Comparison of ENCODE assay signal across 1 cellular context in genomic region chr6:135052939-135053338, GRCh38.
TF ChIP-seq lines count a peak whose summit lies in the region.

No MANE protein-coding gene starts in this region.

TF ChIP-seq in K562, 482 proteins besides CTCF, POLR2A, EP300 and RAD21 (continued from another document and continues in another):
- TF ChIP-seq STAG1 (CRISPR knock-in tag; IDR thresholded peaks at IDR 0.05; ENCODE audit: borderline replicate concordance): no peak
- no peak for TF ChIP-seq SMAD2 (IDR thresholded peaks at IDR 0.05; ENCODE audit: low read depth, low read length)
- TF ChIP-seq FOXO4 (CRISPR knock-in tag; IDR thresholded peaks at IDR 0.05): no peak
- no peak for TF ChIP-seq CREB3L1 (IDR thresholded peaks at IDR 0.05; ENCODE audit: borderline replicate concordance, low read depth)
- peak; percentile 33; the same call in 1 of the 2 replicates for TF ChIP-seq RBFOX2 (IDR thresholded peaks at IDR 0.05; ENCODE audit: low read depth, low read length)
- no peak for TF ChIP-seq CHD7 (IDR thresholded peaks at IDR 0.05; ENCODE audit: low read depth, low read length)
- TF ChIP-seq E2F3 (CRISPR knock-in tag; IDR thresholded peaks at IDR 0.05): no peak
- TF ChIP-seq ZBTB40 (IDR thresholded peaks at IDR 0.05): no peak
- no peak for TF ChIP-seq ZBTB40 (CRISPR knock-in tag; IDR thresholded peaks at IDR 0.05)
- TF ChIP-seq EHMT2 (IDR thresholded peaks at IDR 0.05): no peak
- no peak for TF ChIP-seq ZNF23 (CRISPR knock-in tag; IDR thresholded peaks at IDR 0.05)
- TF ChIP-seq TRIM24 (IDR thresholded peaks at IDR 0.05): no peak
- TF ChIP-seq ELF1 (tag; IDR thresholded peaks at IDR 0.05): no peak
- no peak for TF ChIP-seq ZNF551 (CRISPR knock-in tag; IDR thresholded peaks at IDR 0.05)
- TF ChIP-seq KDM1A (IDR thresholded peaks at IDR 0.05): no peak
- no peak for TF ChIP-seq GABPA (tag; conservative IDR thresholded peaks at IDR 0.05; ENCODE audit: low read depth)
- TF ChIP-seq ESRRB (CRISPR knock-in tag; IDR thresholded peaks at IDR 0.05; ENCODE audit: borderline replicate concordance): no peak
- no peak for TF ChIP-seq SMARCB1 (IDR thresholded peaks at IDR 0.05; ENCODE audit: insufficient read length, low read depth)
- no peak for TF ChIP-seq FOXJ3 (CRISPR knock-in tag; IDR thresholded peaks at IDR 0.05)
- TF ChIP-seq USF1 (CRISPR knock-in tag; IDR thresholded peaks at IDR 0.05): no peak
- peak; percentile 88 for TF ChIP-seq CREM (IDR thresholded peaks at IDR 0.05; ENCODE audit: low read depth)
- no peak for TF ChIP-seq ZNF511 (CRISPR knock-in tag; IDR thresholded peaks at IDR 0.05)
- no peak for TF ChIP-seq ATF4 (CRISPR knock-in tag; IDR thresholded peaks at IDR 0.05)
- no peak for TF ChIP-seq COPS2 (conservative IDR thresholded peaks at IDR 0.05)
- no peak for TF ChIP-seq SP2 (IDR thresholded peaks at IDR 0.05; ENCODE audit: extremely low read depth, low read depth, low read length, poor library complexity, severe bottlenecking)
- 0 out of 2 replicates have a peak, but pooled peaks have one; percentile 52 for TF ChIP-seq NFRKB (IDR thresholded peaks at IDR 0.05; ENCODE audit: low read depth)
- TF ChIP-seq RFX5 (IDR thresholded peaks at IDR 0.05; ENCODE audit: low read depth, low read length): no peak
- no peak for TF ChIP-seq ZNF79 (CRISPR knock-in tag; IDR thresholded peaks at IDR 0.05; ENCODE audit: low read depth)
- no peak for TF ChIP-seq ILF3 (IDR thresholded peaks at IDR 0.05; ENCODE audit: borderline replicate concordance)
- TF ChIP-seq THAP7 (CRISPR knock-in tag; IDR thresholded peaks at IDR 0.05): no peak
- peak; percentile 89 for TF ChIP-seq ATF7 (IDR thresholded peaks at IDR 0.05)
- no peak for TF ChIP-seq BRCA1 (IDR thresholded peaks at IDR 0.05)
- no peak for TF ChIP-seq BRCA1 (CRISPR knock-in tag; IDR thresholded peaks at IDR 0.05)
